In genomic region chr15:32370064-32370463, GRCh38 we compare ENCODE assay signal across 4 cellular contexts. TPM values are rescaled to one million over a fixed set of nuclear protein-coding genes. Genes with fewer than 3 reads are reported as not detected.
"Had no signal": no experiment of that assay in that cellular context is flagged by ENCODE, and none has a peak within 500 bp of the region (broad histone marks: within the 10 kb centered on the region; RNA-seq: fewer than 3 reads in every experiment).

No MANE protein-coding gene starts in this region.

RNA-seq across cellular contexts. Expression of gene GOLGA8K, which starts 33.0 kb away (rescaled TPM):
- total RNA-seq: GM23248, GM23338, H4, HFFc6 had no signal
- polyA plus RNA-seq: GM23248 had no signal
